ENCODE assay signal across 10 cellular contexts in the genomic region with DNA sequence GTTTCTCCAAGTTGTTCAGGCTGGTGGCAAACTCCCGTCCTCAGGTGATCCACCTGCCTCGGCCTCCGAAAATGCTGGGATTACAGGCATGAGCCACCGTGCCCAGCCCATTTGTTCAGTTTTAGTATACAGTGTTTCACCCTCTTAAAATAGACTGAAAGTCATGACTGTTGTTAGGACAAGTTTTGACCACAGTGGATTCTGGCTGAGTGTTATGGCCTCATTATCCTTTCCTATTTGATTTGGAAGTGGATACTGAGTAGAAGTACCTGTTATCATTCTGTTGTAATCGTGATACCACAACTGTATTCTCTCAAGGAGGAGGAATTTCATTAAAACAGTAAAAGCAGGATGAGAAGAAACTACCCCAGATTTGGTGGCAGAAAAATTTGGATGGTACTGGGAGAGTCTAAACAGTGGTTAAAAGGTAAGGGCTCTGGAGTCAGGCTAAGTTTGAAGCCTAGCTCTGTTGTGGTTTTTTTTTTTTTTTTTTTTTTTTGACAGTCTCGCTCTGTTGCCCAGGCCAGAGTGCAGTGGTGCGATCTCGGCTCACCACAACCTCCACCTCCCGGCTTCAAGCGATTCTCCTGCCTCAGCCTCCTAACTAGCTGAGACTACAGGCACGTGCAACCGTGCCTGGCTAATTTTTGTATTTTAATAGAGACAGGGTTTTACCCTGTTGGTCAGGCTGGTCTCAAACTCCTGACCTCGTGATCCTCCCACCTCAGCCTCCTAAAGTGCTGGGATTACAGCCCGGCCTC. TPM values are rescaled to one million over a fixed set of nuclear protein-coding genes. Genes with fewer than 3 reads are reported as not detected.
DNase-seq lines count a peak whose midpoint lies in the region; ATAC-seq and TF ChIP-seq lines count a peak whose summit lies in the region.
"Had no signal": no experiment of that assay in that cellular context is flagged by ENCODE, and none has a peak within 500 bp of the region (broad histone marks: within the 10 kb centered on the region; RNA-seq: fewer than 3 reads in every experiment).

No MANE protein-coding gene starts in this region.

- no peaks in the 10 kb centered on the region for H3K9me3 Mint-ChIP-seq in Calu3 (ENCODE audit: low read depth, unreplicated experiment)
- no peaks in the 10 kb centered on the region for H3K9me3 Mint-ChIP-seq in IgD-negative memory B cell
- no peaks in the 10 kb centered on the region for H3K9me3 Mint-ChIP-seq in activated T-helper 2 cell treated with anti-CD3 and anti-CD28 coated beads, Interferon-gamma antibody, Interleukin-2, Interleukin-4, amounts not matched to agents 10 μg/mL and 5 μg/mL and 100 μg/mL, durations not matched to agents 14 hours and 24 hours and 36 hours
- H3K9me3 Mint-ChIP-seq in natural killer cell treated with Interleukin-12 subunit alpha and Interleukin-12 subunit beta and Interleukin-15 and Interleukin-18, amount 100 ng/mL, for 72 hours: no peaks in the 10 kb centered on the region

- peak overlapping the region; percentile 98 for H3K4me3 Mint-ChIP-seq in Calu3 (ENCODE audit: low read depth, unreplicated experiment)
- peak overlapping the region; percentile 60 to 92 (median 70) for H3K4me3 Mint-ChIP-seq in IgD-negative memory B cell
- peak overlapping the region; percentile 97 for H3K4me3 Mint-ChIP-seq in activated T-helper 2 cell treated with anti-CD3 and anti-CD28 coated beads, Interferon-gamma antibody, Interleukin-2, Interleukin-4, amounts not matched to agents 10 μg/mL and 5 μg/mL and 100 μg/mL, durations not matched to agents 14 hours and 24 hours and 36 hours (ENCODE audit: low read depth)
- peak overlapping the region; percentile 97 for H3K4me3 Mint-ChIP-seq in natural killer cell treated with Interleukin-12 subunit alpha and Interleukin-12 subunit beta and Interleukin-15 and Interleukin-18, amount 100 ng/mL, for 72 hours

- CTCF ChIA-PET in Calu3 (lab: Charles Lee): interaction anchor here (0.6 to 0.7 kb wide), 4 partner anchors 78 to 544 kb away, joined by 3 to 7 read pairs (median 4); a partner anchor contains a TSS

- BruUV-seq in Calu3 (replicated peaks; lab: Mats Ljungman, UMichigan): no TSS peak

- H3K27me3 Mint-ChIP-seq in Calu3 (ENCODE audit: unreplicated experiment) (no peaks in the 10 kb centered on the region), IgD-negative memory B cell (peaks cover 2% of the 10 kb centered on the region)
- no peaks in the 10 kb centered on the region for H3K27me3 Mint-ChIP-seq in activated T-helper 2 cell treated with anti-CD3 and anti-CD28 coated beads, Interferon-gamma antibody, Interleukin-2, Interleukin-4, amounts not matched to agents 10 μg/mL and 5 μg/mL and 100 μg/mL, durations not matched to agents 14 hours and 24 hours and 36 hours (ENCODE audit: low read depth)
- no peaks in the 10 kb centered on the region for H3K27me3 Mint-ChIP-seq in natural killer cell treated with Interleukin-12 subunit alpha and Interleukin-12 subunit beta and Interleukin-15 and Interleukin-18, amount 100 ng/mL, for 72 hours

- intact Hi-C loops in Calu3 (cut with micrococcal nuclease; ENCODE audit: unreplicated experiment): loop anchor here (5.0 kb wide), 1 partner anchor 93 kb away; no protein-coding TSS in a partner anchor
- intact Hi-C loops in activated T-helper 2 cell treated with anti-CD3 and anti-CD28 coated beads, Interferon-gamma antibody, Interleukin-2, Interleukin-4, amounts not matched to agents 10 μg/mL and 5 μg/mL and 100 μg/mL, durations not matched to agents 14 hours and 24 hours and 36 hours (cut with micrococcal nuclease): no loop called here

- H3K4me1 Mint-ChIP-seq in Calu3 (ENCODE audit: low read depth, unreplicated experiment): peaks cover 45% of the 10 kb centered on the region
- H3K4me1 Mint-ChIP-seq in IgD-negative memory B cell: peaks cover 52 to 60% (median 59%) of the 10 kb centered on the region in 3 donors
- H3K4me1 Mint-ChIP-seq in activated T-helper 2 cell treated with anti-CD3 and anti-CD28 coated beads, Interferon-gamma antibody, Interleukin-2, Interleukin-4, amounts not matched to agents 10 μg/mL and 5 μg/mL and 100 μg/mL, durations not matched to agents 14 hours and 24 hours and 36 hours (ENCODE audit: low read depth): peaks cover 62% of the 10 kb centered on the region
- H3K4me1 Mint-ChIP-seq in natural killer cell treated with Interleukin-12 subunit alpha and Interleukin-12 subunit beta and Interleukin-15 and Interleukin-18, amount 100 ng/mL, for 72 hours (ENCODE audit: low read depth in 2 of 2): peaks cover 66 to 76% of the 10 kb centered on the region in 2 donors

- DNase-seq in Calu3 (no peak), substantia nigra (lab: John Stamatoyannopoulos, UW) (no peak)
- peak; percentile 25 for DNase-seq in activated T-helper 2 cell treated with anti-CD3 and anti-CD28 coated beads, Interferon-gamma antibody, Interleukin-2, Interleukin-4, amounts not matched to agents 10 μg/mL and 5 μg/mL and 100 μg/mL, durations not matched to agents 14 hours and 24 hours and 36 hours (ENCODE audit: low spot score)
- no peak for DNase-seq in natural killer cell treated with Interleukin-12 subunit alpha and Interleukin-12 subunit beta and Interleukin-15 and Interleukin-18, amount 100 ng/mL, for 72 hours (ENCODE audit: low spot score)
- DNase-seq in activated CD4-positive, alpha-beta T cell treated with anti-CD3 and anti-CD28 coated beads for 1 hour: no peak
- DNase-seq: nucleus accumbens, SW 1271 had no signal

- H3K27ac Mint-ChIP-seq in Calu3 (ENCODE audit: unreplicated experiment) (no peak overlapping the region), IgD-negative memory B cell (peak overlapping the region; percentile 15 to 93 (median 84))
- peak overlapping the region; percentile 76 for H3K27ac Mint-ChIP-seq in activated T-helper 2 cell treated with anti-CD3 and anti-CD28 coated beads, Interferon-gamma antibody, Interleukin-2, Interleukin-4, amounts not matched to agents 10 μg/mL and 5 μg/mL and 100 μg/mL, durations not matched to agents 14 hours and 24 hours and 36 hours
- H3K27ac Mint-ChIP-seq in natural killer cell treated with Interleukin-12 subunit alpha and Interleukin-12 subunit beta and Interleukin-15 and Interleukin-18, amount 100 ng/mL, for 72 hours: peak overlapping the region; percentile 15 to 56

- H3K27ac ChIP-seq in substantia nigra (ENCODE audit: low read depth, low read length, poor library complexity, severe bottlenecking): no peak overlapping the region

- TF ChIP-seq CTCF in Calu3 (IDR thresholded peaks at IDR 0.05; ENCODE audit: unreplicated experiment): no peak

- H3K36me3 Mint-ChIP-seq in Calu3 (ENCODE audit: insufficient read depth, unreplicated experiment) (peaks cover 33% of the 10 kb centered on the region), IgD-negative memory B cell (peaks cover 4% of the 10 kb centered on the region)
- H3K36me3 Mint-ChIP-seq in activated T-helper 2 cell treated with anti-CD3 and anti-CD28 coated beads, Interferon-gamma antibody, Interleukin-2, Interleukin-4, amounts not matched to agents 10 μg/mL and 5 μg/mL and 100 μg/mL, durations not matched to agents 14 hours and 24 hours and 36 hours (ENCODE audit: low read depth): peaks cover 50% of the 10 kb centered on the region
- peaks cover 12% of the 10 kb centered on the region for H3K36me3 Mint-ChIP-seq in natural killer cell treated with Interleukin-12 subunit alpha and Interleukin-12 subunit beta and Interleukin-15 and Interleukin-18, amount 100 ng/mL, for 72 hours

- ATAC-seq in natural killer cell treated with Interleukin-12 subunit alpha and Interleukin-12 subunit beta and Interleukin-15 and Interleukin-18, amount 100 ng/mL, for 72 hours: no peak
- ATAC-seq in GM18502 (IDR thresholded peaks at IDR 0.05; ENCODE audit: poor library complexity, unreplicated experiment) (no peak), GM19467 (IDR thresholded peaks at IDR 0.05; ENCODE audit: unreplicated experiment) (no peak)

RNA-seq across cellular contexts. Expression of a gene that starts 2.6 kb away (rescaled TPM):
- 67.6 and 69.1 TPM in 2 replicates for total RNA-seq in Calu3 (2022)
- 39.7 TPM for polyA plus RNA-seq in IgD-negative memory B cell
- 107 and 111 TPM in 2 replicates for total RNA-seq in activated T-helper 2 cell treated with anti-CD3 and anti-CD28 coated beads, Interferon-gamma antibody, Interleukin-2, Interleukin-4, amounts not matched to agents 10 μg/mL and 5 μg/mL and 100 μg/mL, durations not matched to agents 14 hours and 24 hours and 36 hours
- total RNA-seq in natural killer cell treated with Interleukin-12 subunit alpha and Interleukin-12 subunit beta and Interleukin-15 and Interleukin-18, amount 100 ng/mL, for 72 hours: 100 to 1,000 TPM; 121 to 134 TPM

RNA-seq across cellular contexts. Expression of a gene that starts 32.8 kb away (rescaled TPM):
- 19.8 and 27.0 TPM in 2 replicates for total RNA-seq in Calu3 (2022)
- polyA plus RNA-seq in IgD-negative memory B cell: 4.7 TPM
- total RNA-seq in activated T-helper 2 cell treated with anti-CD3 and anti-CD28 coated beads, Interferon-gamma antibody, Interleukin-2, Interleukin-4, amounts not matched to agents 10 μg/mL and 5 μg/mL and 100 μg/mL, durations not matched to agents 14 hours and 24 hours and 36 hours: 42.4 and 43.3 TPM in 2 replicates
- 10 to 100 TPM; 28.4 to 56.3 TPM for total RNA-seq in natural killer cell treated with Interleukin-12 subunit alpha and Interleukin-12 subunit beta and Interleukin-15 and Interleukin-18, amount 100 ng/mL, for 72 hours
